ENCODE assay signal across 25 cellular contexts in genomic region chr22:23161574-23161973, GRCh38. TPM values are rescaled to one million over a fixed set of nuclear protein-coding genes. Genes with fewer than 3 reads are reported as not detected.
"Had no signal": no experiment of that assay in that cellular context is flagged by ENCODE, and none has a peak within 500 bp of the region (broad histone marks: within the 10 kb centered on the region; RNA-seq: fewer than 3 reads in every experiment).

No MANE protein-coding gene starts in this region.

- H3K9me3 ChIP-seq: SJSA1 had no signal

- H3K4me1 ChIP-seq: SJSA1 had no signal

- FAIRE-seq: RCC 7860 had no signal

- H3K4me3 ChIP-seq: SJSA1, SK-N-MC had no signal

- H3K4me2 ChIP-seq: KMS-11 had no signal

- H3K27me3 ChIP-seq: SJSA1 had no signal

- DNase-seq: IMR-90, Kasumi-1, MV-4-11, NCI-H1048, NCI-H1105, NCI-H1417, NCI-H1436 treated with DMSO at 0.1 percent for 48 hours, NCI-H1694, NCI-H187 treated with DMSO at 0.1 percent for 48 hours, NCI-H2029 treated with DMSO at 0.1 percent for 48 hours, NCI-H2171 treated with DMSO at 0.1 percent for 48 hours, NCI-H345, NCI-H446 treated with DMSO at 0.1 percent for 48 hours, NCI-H524, NCI-H526 treated with DMSO at 0.1 percent for 48 hours, NCI-H748 treated with DMSO at 0.1 percent for 48 hours, Right ventricle myocardium superior, RPMI8226, SIG-M5 had no signal

- H3K9ac ChIP-seq: KMS-11 had no signal

- H3K27ac ChIP-seq: KMS-11, SJSA1, SK-N-MC had no signal

- H3K36me3 ChIP-seq: SJSA1 had no signal

RNA-seq across cellular contexts. Expression of gene RSPH14, which starts 19.8 kb away (rescaled TPM):
- total RNA-seq: HT-29, IMR-90, M059J, Right ventricle myocardium superior, SJSA1 had no signal
- polyA plus RNA-seq: IMR-90 had no signal
